ENCODE assay signal across 16 cellular contexts in genomic region chr11:113373306-113373705, GRCh38. TPM values are rescaled to one million over a fixed set of nuclear protein-coding genes. Genes with fewer than 3 reads are reported as not detected.
A peak's percentile ranks its signal among the peaks of the same experiment; 100 is the strongest.
DNase-seq lines count a peak whose midpoint lies in the region; ATAC-seq, FAIRE-seq and TF ChIP-seq lines count a peak whose summit lies in the region.
"Had no signal": no experiment of that assay in that cellular context is flagged by ENCODE, and none has a peak within 500 bp of the region (broad histone marks: within the 10 kb centered on the region; RNA-seq: fewer than 3 reads in every experiment).

No MANE protein-coding gene starts in this region.

- POLR2A ChIA-PET in K562 (lab: Yijun Ruan, JAX): interaction anchor here (0.6 kb wide), 1 partner anchor 47 kb away, joined by 3 read pairs; no protein-coding TSS in a partner anchor

- H3K79me2 ChIP-seq in K562 (ENCODE audit: control insufficient read depth, insufficient read depth, low read length) (no peaks in the 10 kb centered on the region), keratinocyte (ENCODE audit: control insufficient read depth, insufficient read depth, low read length) (no peaks in the 10 kb centered on the region)

- H3K4me3 ChIP-seq in K562 (no peak overlapping the region), keratinocyte (ENCODE audit: control insufficient read depth in 2 of 3, extremely low read depth in 1 of 3, insufficient read depth in 2 of 3, low read depth in 1 of 3, low read length in 3 of 3) (no peak overlapping the region), neuronal stem cell (ENCODE audit: low read length in 2 of 2) (no peak overlapping the region), left lung (no peak overlapping the region)
- H3K4me3 ChIP-seq: upper lobe of left lung had no signal

- BruUV-seq in K562 (replicated peaks; lab: Mats Ljungman, UMichigan): no TSS peak

- no peak overlapping the region for H2AK5ac ChIP-seq in neuronal stem cell (ENCODE audit: low read depth, low read length)

- H4K91ac ChIP-seq in neuronal stem cell (ENCODE audit: low read depth, low read length, poor library complexity): no peak overlapping the region

- no peaks in the 10 kb centered on the region for H3K9me3 ChIP-seq in K562 (replicated peaks; ENCODE audit: control insufficient read depth, insufficient read depth, low read depth, low read length)
- no peaks in the 10 kb centered on the region for H3K9me3 ChIP-seq in keratinocyte (ENCODE audit: control insufficient read depth, low read depth, low read length)
- H3K9me3 ChIP-seq in neuronal stem cell (replicated peaks in 1 of 2; ENCODE audit: control insufficient read depth in 2 of 2, insufficient read depth in 1 of 2, low read depth in 1 of 2, low read length in 2 of 2): no peaks in the 10 kb centered on the region
- no peaks in the 10 kb centered on the region for H3K9me3 ChIP-seq in left lung
- H3K9me3 ChIP-seq: heart left ventricle, upper lobe of left lung had no signal

- no peaks in the 10 kb centered on the region for H3K9me1 ChIP-seq in K562 (ENCODE audit: control insufficient read depth, insufficient read depth, low read length)
- no peaks in the 10 kb centered on the region for H3K9me1 ChIP-seq in keratinocyte (ENCODE audit: control insufficient read depth, extremely low read depth, insufficient read depth, low read length)

- no peak overlapping the region for H3K4ac ChIP-seq in neuronal stem cell (ENCODE audit: low read length)

- no peak overlapping the region for H2BK5ac ChIP-seq in neuronal stem cell (ENCODE audit: low read length)

- 17% methylated on average over 3 of the region's 3 CpGs for WGBS in K562 (ENCODE audit: insufficient coverage, low coverage, missing lambda C conversion rate)
- WGBS in neuronal stem cell (ENCODE audit: extremely low coverage in 2 of 2, insufficient read length in 2 of 2, insufficient replicate concordance in 1 of 2), 2 donors: no CpG with 5 or more reads among the region's 3 CpGs

- H2BK12ac ChIP-seq in neuronal stem cell (ENCODE audit: low read length): no peak overlapping the region

- no peaks in the 10 kb centered on the region for H3K79me1 ChIP-seq in neuronal stem cell (ENCODE audit: low read depth, low read length)

- no peak overlapping the region for H3K23ac ChIP-seq in neuronal stem cell (ENCODE audit: low read depth, low read length, poor library complexity)

- H3K4me1 ChIP-seq in K562 (replicated peaks in 1 of 2; ENCODE audit: control insufficient read depth in 2 of 2, insufficient read depth in 2 of 2, low read length in 2 of 2) (peaks cover 0 to 8% of the 10 kb centered on the region in 2 experiments; a peak in 3 of 5 replicates), keratinocyte (ENCODE audit: control insufficient read depth, extremely low read depth, insufficient read depth, low read length) (peaks cover 37% of the 10 kb centered on the region), neuronal stem cell (ENCODE audit: control insufficient read depth in 2 of 2, insufficient read depth in 1 of 2, low read depth in 1 of 2, low read length in 2 of 2) (no peaks in the 10 kb centered on the region), left lung (no peaks in the 10 kb centered on the region)
- H3K4me1 ChIP-seq: heart left ventricle, upper lobe of left lung had no signal

- no peak overlapping the region for H4K8ac ChIP-seq in neuronal stem cell (ENCODE audit: low read depth, low read length)

- no peaks in the 10 kb centered on the region for H4K20me1 ChIP-seq in K562 (replicated peaks; ENCODE audit: control insufficient read depth, insufficient read depth, low read length)
- H4K20me1 ChIP-seq in keratinocyte (ENCODE audit: control insufficient read depth, extremely low read depth, insufficient read depth, low read length): no peaks in the 10 kb centered on the region

- no peak overlapping the region for H3K18ac ChIP-seq in neuronal stem cell (ENCODE audit: low read length)

- H3K9ac ChIP-seq in K562 (ENCODE audit: insufficient read depth in 1 of 2, low read depth in 2 of 2, low read length in 2 of 2): no peak overlapping the region
- no peak overlapping the region for H3K9ac ChIP-seq in keratinocyte (ENCODE audit: control insufficient read depth, extremely low read depth, insufficient read depth, low read length)
- no peak overlapping the region for H3K9ac ChIP-seq in neuronal stem cell (ENCODE audit: low read depth, low read length, poor library complexity)

- dilution Hi-C loops in keratinocyte (cut with MboI; ENCODE audit: extremely low pct_ligation_motif_present, low sequenced_read_pairs): no loop called here

- DNase-seq in AG08396 (ENCODE audit: low spot score) (peak; percentile 52), HT1080 (ENCODE audit: low read depth) (peak; percentile 74), K562 (ENCODE audit: extremely low read depth in 1 of 4, low spot score in 3 of 4) (no peak), keratinocyte (ENCODE audit: low read depth, low spot score) (peak; percentile 45), neuronal stem cell (ENCODE audit: low spot score) (no peak), left lung (no peak)
- DNase-seq: activated CD8-positive, alpha-beta memory T cell treated with anti-CD3 and anti-CD28 coated beads, Interleukin-2, amount 10 ng/mL, durations not matched to agents 7 days and 5 days; endodermal cell; heart left ventricle; Karpas-422; left cardiac atrium; NCI-H1694; NCI-H526 treated with DMSO at 0.1 percent for 48 hours; upper lobe of left lung had no signal

- H3K14ac ChIP-seq in neuronal stem cell (ENCODE audit: low read length): no peak overlapping the region

- TF ChIP-seq RAD21 in K562 (CRISPR knock-in tag; conservative IDR thresholded peaks at IDR 0.05 in 1 of 2, IDR thresholded peaks at IDR 0.05 in 1 of 2): no peak

- TF ChIP-seq EP300 in K562 (IDR thresholded peaks at IDR 0.05; ENCODE audit: low read length): no peak

- H2AFZ ChIP-seq in K562 (ENCODE audit: low read depth, low read length) (no peak overlapping the region), keratinocyte (ENCODE audit: control insufficient read depth, low read length) (no peak overlapping the region), neuronal stem cell (ENCODE audit: low read length) (no peak overlapping the region)

- FAIRE-seq in K562 (lab: Jason Lieb, UNC): no peak
- peak; percentile 96 for FAIRE-seq in keratinocyte (lab: Jason Lieb, UNC)

- intact Hi-C loops in K562 (cut with micrococcal nuclease): no loop called here
- intact Hi-C loops in left lung (cut with DNase I): no loop called here

- peaks cover 0 to 13% of the 10 kb centered on the region in 2 experiments; a peak in 2 of 5 replicates for H3K27me3 ChIP-seq in K562 (ENCODE audit: control insufficient read depth in 2 of 2, insufficient read depth in 2 of 2, low read length in 2 of 2)
- no peaks in the 10 kb centered on the region for H3K27me3 ChIP-seq in keratinocyte (ENCODE audit: control insufficient read depth, extremely low read depth, insufficient read depth, low read length)
- H3K27me3 ChIP-seq in neuronal stem cell (ENCODE audit: control insufficient read depth in 3 of 3, insufficient read depth in 3 of 3, low read depth in 1 of 3, low read length in 3 of 3): no peaks in the 10 kb centered on the region
- H3K27me3 ChIP-seq in left lung: no peaks in the 10 kb centered on the region
- H3K27me3 ChIP-seq: heart left ventricle, upper lobe of left lung had no signal

- 0 out of 2 replicates have a peak overlapping the region, but pooled peaks have one; percentile 3 for H3K4me2 ChIP-seq in K562 (ENCODE audit: insufficient read depth, low read length)
- peak overlapping the region; percentile 1 for H3K4me2 ChIP-seq in keratinocyte (ENCODE audit: control insufficient read depth, extremely low read depth, insufficient read depth, low read depth, low read length)
- no peak overlapping the region for H3K4me2 ChIP-seq in neuronal stem cell (ENCODE audit: insufficient read depth, low read length, poor library complexity, severe bottlenecking)

- no peak overlapping the region for H2BK120ac ChIP-seq in neuronal stem cell (ENCODE audit: low read depth, low read length)

- no peak for ATAC-seq in K562
- ATAC-seq in HG03439 (IDR thresholded peaks at IDR 0.05; ENCODE audit: unreplicated experiment): no peak
- no peak for ATAC-seq in HG03571 (IDR thresholded peaks at IDR 0.05; ENCODE audit: unreplicated experiment)
- ATAC-seq in left lung: no peak
- ATAC-seq: activated CD8-positive, alpha-beta memory T cell treated with anti-CD3 and anti-CD28 coated beads, Interleukin-2, amount 10 ng/mL, durations not matched to agents 7 days and 5 days had no signal

- CTCF ChIA-PET in K562 (lab: Yijun Ruan, JAX; ENCODE audit: low intra/inter-chr PET ratio): no interaction called here

- TF ChIP-seq CTCF in K562 (IDR thresholded peaks at IDR 0.05 in 2 of 3, conservative IDR thresholded peaks at IDR 0.05 in 1 of 3; ENCODE audit: insufficient read depth in 2 of 3, low read depth in 1 of 3, low read length in 3 of 3) (no peak), keratinocyte (optimal IDR thresholded peaks at IDR 0.05 in 1 of 3, IDR thresholded peaks at IDR 0.05 in 1 of 3, conservative IDR thresholded peaks at IDR 0.05 in 1 of 3; ENCODE audit: extremely low read depth in 1 of 3, insufficient read depth in 2 of 3, low read length in 3 of 3) (no peak), left lung (IDR thresholded peaks at IDR 0.05) (no peak)

- H3K36me3 ChIP-seq in K562 (ENCODE audit: control insufficient read depth, insufficient read depth, low read length) (no peaks in the 10 kb centered on the region), keratinocyte (ENCODE audit: control insufficient read depth in 2 of 2, extremely low read depth in 1 of 2, insufficient read depth in 2 of 2, low read length in 2 of 2) (peaks cover 0 to 3% of the 10 kb centered on the region in 2 experiments), neuronal stem cell (replicated peaks in 1 of 2; ENCODE audit: control insufficient read depth in 2 of 2, insufficient read depth in 2 of 2, low read length in 2 of 2) (no peaks in the 10 kb centered on the region), left lung (peaks cover 0 to 12% of the 10 kb centered on the region in 2 donors)

- in situ Hi-C loops in K562 (cut with MboI): no loop called here

- no peak overlapping the region for H2BK15ac ChIP-seq in neuronal stem cell (ENCODE audit: low read length)

- TF ChIP-seq POLR2A in K562 (conservative IDR thresholded peaks at IDR 0.05): no peak

- no peak overlapping the region for H3K27ac ChIP-seq in K562 (ENCODE audit: extremely low read depth, low read depth, low read length)
- peak overlapping the region; percentile 45 for H3K27ac ChIP-seq in keratinocyte (ENCODE audit: control insufficient read depth, insufficient read depth, low read length)
- H3K27ac ChIP-seq in neuronal stem cell (replicated peaks; ENCODE audit: low read length): no peak overlapping the region
- no peak overlapping the region for H3K27ac ChIP-seq in left lung
- H3K27ac ChIP-seq: heart left ventricle, upper lobe of left lung had no signal

RNA-seq across cellular contexts. Expression of gene ANKK1, which starts 14.3 kb away (rescaled TPM):
- not detected in 2 replicates for total RNA-seq in HT1080 (2014; rRNA removed; shearing (Covaris generic))
- 0.02 TPM in 1 of 2 replicates, not detected in the other for polyA plus RNA-seq in HT1080 (2015; cell fraction: cytosol; rRNA removed)
- polyA plus RNA-seq in HT1080 (2015; cell fraction: nucleus; rRNA removed): 0.42 and 0.46 TPM in 2 replicates
- 0.12 TPM in 1 of 2 replicates, not detected in the other for total RNA-seq in K562 (2011; cell fraction: chromatin; rRNA removed; ENCODE audit: low replicate concordance)
- total RNA-seq in K562 (2011; cell fraction: nucleolus; rRNA removed): not detected in 2 replicates
- total RNA-seq in K562 (2011; cell fraction: nucleoplasm; rRNA removed): not detected in 2 replicates
- total RNA-seq in K562 (2014; rRNA removed) (not detected in 2 replicates), K562 (2014; rRNA removed; fragmentation: Illumina TruSeq; extraction: Trizol) (not detected in 2 replicates), K562 (2015; rRNA removed; fragmentation: Illumina TruSeq; extraction: Trizol) (not detected in 2 replicates), K562 (2021) (not detected in 2 replicates), left lung (under 1 TPM; 0.09 to 0.39 TPM)
- polyA plus RNA-seq in K562 (2011; rRNA removed) (not detected in 2 replicates), K562 (2014; fragmentation: Illumina TruSeq; extraction: Trizol) (not detected in 2 replicates), K562 (2014; fragmentation: Nextera tagmentation; extraction: Ambion mirVana) (not detected), K562 (2014; rRNA removed) (not detected in 2 replicates), keratinocyte (0.85 to 1.8 TPM (median 0.92 TPM) in 3 replicates)
- polyA plus RNA-seq in K562 (2011; cell fraction: cytosol; rRNA removed): not detected in 2 replicates
- 0.09 TPM in 1 of 2 replicates, not detected in the other for polyA plus RNA-seq in K562 (2011; cell fraction: nucleus; rRNA removed)
- 0.12 TPM in 1 of 2 replicates, not detected in the other for polyA plus RNA-seq in K562 (2012)
- not detected in 2 replicates for polyA minus RNA-seq in K562 (2011; rRNA and poly(A)+ RNA removed)
- polyA minus RNA-seq in K562 (2011; cell fraction: cytosol; rRNA and poly(A)+ RNA removed): not detected in 2 replicates
- not detected in 2 replicates for polyA minus RNA-seq in K562 (2011; cell fraction: nucleus; rRNA and poly(A)+ RNA removed)
- 0.17 TPM for polyA plus RNA-seq in keratinocyte (2011; ENCODE audit: low read depth)
- 0.45 and 0.83 TPM in 2 replicates for polyA plus RNA-seq in keratinocyte (2011; cell fraction: cytosol; rRNA removed)
- polyA plus RNA-seq in keratinocyte (2011; cell fraction: nucleus; rRNA removed): 3.0 and 3.1 TPM in 2 replicates
- polyA plus RNA-seq in keratinocyte (2012; ENCODE audit: low replicate concordance): 0.89 and 1.0 TPM in 2 replicates
- polyA minus RNA-seq in keratinocyte: 1.1 to 1.8 TPM (median 1.4 TPM) in 3 replicates
- 1.2 TPM for polyA minus RNA-seq in keratinocyte (2011; cell fraction: cytosol; rRNA and poly(A)+ RNA removed)
- 1.6 and 2.0 TPM in 2 replicates for polyA minus RNA-seq in keratinocyte (2011; cell fraction: nucleus; rRNA and poly(A)+ RNA removed)
- polyA plus RNA-seq in neuronal stem cell (2013, experiment 1 of 2): 0.13 TPM
- 0.08 TPM for polyA plus RNA-seq in neuronal stem cell (2013, experiment 2 of 2)
- total RNA-seq: endodermal cell had no signal

RNA-seq across cellular contexts. Expression of gene TTC12, which starts 58.9 kb away (rescaled TPM):
- 11.4 and 14.5 TPM in 2 replicates for total RNA-seq in HT1080 (2014; rRNA removed; shearing (Covaris generic))
- polyA plus RNA-seq in HT1080 (2015; cell fraction: cytosol; rRNA removed): 5.4 and 6.8 TPM in 2 replicates
- 23.6 and 25.8 TPM in 2 replicates for polyA plus RNA-seq in HT1080 (2015; cell fraction: nucleus; rRNA removed)
- 28.3 and 44.1 TPM in 2 replicates for total RNA-seq in K562 (2011; cell fraction: chromatin; rRNA removed; ENCODE audit: low replicate concordance)
- 12.5 and 15.3 TPM in 2 replicates for total RNA-seq in K562 (2011; cell fraction: nucleolus; rRNA removed)
- total RNA-seq in K562 (2011; cell fraction: nucleoplasm; rRNA removed): 13.1 and 21.4 TPM in 2 replicates
- total RNA-seq in K562 (2014; rRNA removed) (10.0 and 18.9 TPM in 2 replicates), K562 (2014; rRNA removed; fragmentation: Illumina TruSeq; extraction: Trizol) (15.1 and 15.3 TPM in 2 replicates), K562 (2015; rRNA removed; fragmentation: Illumina TruSeq; extraction: Trizol) (16.0 and 18.9 TPM in 2 replicates), K562 (2021) (8.4 and 8.5 TPM in 2 replicates), left lung (10 to 100 TPM; 12.4 to 17.5 TPM)
- polyA plus RNA-seq in K562 (2011; rRNA removed) (10.2 and 13.4 TPM in 2 replicates), K562 (2014; fragmentation: Illumina TruSeq; extraction: Trizol) (12.1 and 14.0 TPM in 2 replicates), K562 (2014; fragmentation: Nextera tagmentation; extraction: Ambion mirVana) (1 to 10 TPM; 5.1 to 9.1 TPM), K562 (2014; rRNA removed) (9.4 and 19.9 TPM in 2 replicates), keratinocyte (17.2 to 27.3 TPM (median 23.4 TPM) in 3 replicates)
- 4.3 and 4.8 TPM in 2 replicates for polyA plus RNA-seq in K562 (2011; cell fraction: cytosol; rRNA removed)
- 37.7 and 40.7 TPM in 2 replicates for polyA plus RNA-seq in K562 (2011; cell fraction: nucleus; rRNA removed)
- polyA plus RNA-seq in K562 (2012): 7.1 and 9.9 TPM in 2 replicates
- polyA minus RNA-seq in K562 (2011; rRNA and poly(A)+ RNA removed): 13.0 and 20.5 TPM in 2 replicates
- 2.5 and 7.3 TPM in 2 replicates for polyA minus RNA-seq in K562 (2011; cell fraction: cytosol; rRNA and poly(A)+ RNA removed)
- 26.5 and 41.2 TPM in 2 replicates for polyA minus RNA-seq in K562 (2011; cell fraction: nucleus; rRNA and poly(A)+ RNA removed)
- polyA plus RNA-seq in keratinocyte (2011; ENCODE audit: low read depth): 19.8 TPM
- polyA plus RNA-seq in keratinocyte (2011; cell fraction: cytosol; rRNA removed): 13.5 and 15.1 TPM in 2 replicates
- polyA plus RNA-seq in keratinocyte (2011; cell fraction: nucleus; rRNA removed): 46.2 and 48.3 TPM in 2 replicates
- polyA plus RNA-seq in keratinocyte (2012; ENCODE audit: low replicate concordance): 9.3 and 13.7 TPM in 2 replicates
- polyA minus RNA-seq in keratinocyte: 15.2 to 37.2 TPM (median 29.6 TPM) in 3 replicates
- polyA minus RNA-seq in keratinocyte (2011; cell fraction: cytosol; rRNA and poly(A)+ RNA removed): 9.2 TPM
- polyA minus RNA-seq in keratinocyte (2011; cell fraction: nucleus; rRNA and poly(A)+ RNA removed): 20.6 and 41.2 TPM in 2 replicates
- polyA plus RNA-seq in neuronal stem cell (2013, experiment 1 of 2): 14.7 TPM
- 14.2 TPM for polyA plus RNA-seq in neuronal stem cell (2013, experiment 2 of 2)

Comparison
In these comparisons a context has a peak if more than half of its experiments do, and no peak if none do; other contexts are left out.
1. DNase-seq: peak in AG08396 (single experiment), HT1080 (single experiment) and keratinocyte (single experiment); none in K562 (0 of 4), neuronal stem cell (single experiment) and left lung (0 of 2).